Comparison of ENCODE assay signal across 9 cellular contexts in genomic region chr2:61905372-61906186, GRCh38. TPM values are rescaled to one million over a fixed set of nuclear protein-coding genes. Genes with fewer than 3 reads are reported as not detected.
A peak's percentile ranks its signal among the peaks of the same experiment; 100 is the strongest.
DNase-seq lines count a peak whose midpoint lies in the region; ATAC-seq, FAIRE-seq and TF ChIP-seq lines count a peak whose summit lies in the region.
"Had no signal": no experiment of that assay in that cellular context is flagged by ENCODE, and none has a peak within 500 bp of the region (broad histone marks: within the 10 kb centered on the region; RNA-seq: fewer than 3 reads in every experiment).

Gene COMMD1, plus strand, starts transcription at chr2:61905674. Its CDS starts 5 bp downstream, at chr2:61905679.

- no peaks in the 10 kb centered on the region for H3K9me3 ChIP-seq in CD4-positive, alpha-beta T cell (ENCODE audit: control insufficient read depth, low read length)
- H3K9me3 ChIP-seq in H1 (ENCODE audit: insufficient read depth in 2 of 2, low read depth in 1 of 2, low read length in 1 of 2) (no peaks in the 10 kb centered on the region), mesodermal cell (ENCODE audit: control insufficient read depth, low read length) (no peaks in the 10 kb centered on the region)

- no peak within 1 kb of the TSS for H4K91ac ChIP-seq in H1 (replicated peaks; ENCODE audit: insufficient read length, low read length)

- intact Hi-C loops in CD4-positive, alpha-beta T cell (cut with DNase I, micrococcal nuclease), result loop anchor here (2.0 to 10.0 kb wide), 4 partner anchors 17 to 802 kb away; partner anchors contain the start of genes B3GNT2 (in 2 of the 2), CCT4 (in 1 of the 2) and EHBP1 (in 1 of the 2)

- H3K18ac ChIP-seq in H1 (ENCODE audit: extremely low read depth, low read length), result 0 out of 2 replicates have a peak within 1 kb of the TSS, but pooled peaks have one; percentile 79

- CTCF ChIA-PET in CD4-positive, alpha-beta T cell (lab: Charles Lee), result interaction anchor here (1.0 to 1.3 kb wide), 2 partner anchors 15 to 52 kb away, joined by 3 read pairs; partner anchors contain the start of gene FAM161A
- CTCF ChIA-PET in activated CD8-positive, alpha-beta memory T cell treated with anti-CD3 and anti-CD28 coated beads, Interleukin-2, amount 10 ng/mL, durations not matched to agents 7 days and 5 days (lab: Charles Lee), result interaction anchor here (1.0 to 1.5 kb wide), 3 partner anchors 11 to 518 kb away, joined by 3 to 5 read pairs (median 5); no protein-coding TSS in a partner anchor
- CTCF ChIA-PET in H1 (lab: Charles Lee; ENCODE audit: partially characterized antibody), result interaction anchor here (0.8 to 1.2 kb wide), 3 partner anchors 12 to 111 kb away, joined by 3 read pairs; no protein-coding TSS in a partner anchor

- H2BK120ac ChIP-seq in H1 (replicated peaks; ENCODE audit: low read depth, low read length), result no peak within 1 kb of the TSS

- H2AFZ ChIP-seq in H1 (ENCODE audit: low read length), result peak within 1 kb of the TSS; percentile 91

- H3K27ac ChIP-seq in CD4-positive, alpha-beta T cell (ENCODE audit: low read depth, low read length), result peak within 1 kb of the TSS; percentile 38
- H3K27ac ChIP-seq in H1 (ENCODE audit: low read depth, low read length) (no peak within 1 kb of the TSS), mesodermal cell (ENCODE audit: low read depth, low read length, severe bottlenecking) (peak within 1 kb of the TSS; percentile 41)

- H2BK12ac ChIP-seq in H1 (ENCODE audit: low read depth, low read length), result no peak within 1 kb of the TSS

- no peak within 1 kb of the TSS for H2BK5ac ChIP-seq in H1 (ENCODE audit: low read depth, low read length)

- peak within 1 kb of the TSS; percentile 73 to 94 (median 92) for H3K4me3 ChIP-seq in H1 (ENCODE audit: extremely low read depth in 1 of 4, insufficient read depth in 2 of 4, low read depth in 3 of 4, low read length in 4 of 4)
- H3K4me3 ChIP-seq in mesodermal cell (ENCODE audit: extremely low read depth, insufficient read depth, low read length, poor library complexity, severe bottlenecking), result peak within 1 kb of the TSS; percentile 90

- peaks cover 5% of the 10 kb centered on the region; the same call in 1 of the 2 replicates for H3K23me2 ChIP-seq in H1 (ENCODE audit: low read depth, low read length)

- H3K56ac ChIP-seq in H1 (replicated peaks; ENCODE audit: insufficient read length, low read depth, low read length), result peak within 1 kb of the TSS; percentile 27

- no peak within 1 kb of the TSS for H2BK15ac ChIP-seq in H1 (ENCODE audit: low read length)

- peak within 1 kb of the TSS; percentile 96 for H3K4me3 Mint-ChIP-seq in CD4-positive, alpha-beta T cell
- H3K4me3 Mint-ChIP-seq in activated CD8-positive, alpha-beta memory T cell treated with anti-CD3 and anti-CD28 coated beads, Interleukin-2, amount 10 ng/mL, durations not matched to agents 7 days and 5 days, result peak within 1 kb of the TSS; percentile 94

- ATAC-seq in CD4-positive, alpha-beta T cell (ENCODE audit: poor library complexity), result peak; percentile 97
- ATAC-seq in GM19395 (IDR thresholded peaks at IDR 0.05; ENCODE audit: unreplicated experiment) (peak; percentile 99), HG03521 (IDR thresholded peaks at IDR 0.05; ENCODE audit: unreplicated experiment) (peak; percentile 98)
- ATAC-seq in activated CD8-positive, alpha-beta memory T cell treated with anti-CD3 and anti-CD28 coated beads, Interleukin-2, amount 10 ng/mL, durations not matched to agents 7 days and 5 days, result peak; percentile 99

- no peak within 1 kb of the TSS for H3K14ac ChIP-seq in H1 (ENCODE audit: insufficient read length)

- FAIRE-seq in H1 (lab: Jason Lieb, UNC), result no peak
- FAIRE-seq: islet of Langerhans had no signal

- peaks cover 22% of the 10 kb centered on the region for H3K4me1 Mint-ChIP-seq in CD4-positive, alpha-beta T cell (ENCODE audit: low read depth)
- peaks cover 24% of the 10 kb centered on the region for H3K4me1 Mint-ChIP-seq in activated CD8-positive, alpha-beta memory T cell treated with anti-CD3 and anti-CD28 coated beads, Interleukin-2, amount 10 ng/mL, durations not matched to agents 7 days and 5 days

- TF ChIP-seq RAD21 in H1 (IDR thresholded peaks at IDR 0.05 in 1 of 2, conservative IDR thresholded peaks at IDR 0.05 in 1 of 2; ENCODE audit: low read depth in 2 of 2, low read length in 2 of 2), result 0 out of 4 replicates have a peak, but pooled peaks of 1 of the 2 experiments have one; percentile 10

- no peaks in the 10 kb centered on the region for H3K79me2 ChIP-seq in H1 (ENCODE audit: control insufficient read depth in 1 of 2, insufficient read depth in 2 of 2, low read length in 2 of 2)

- no peaks in the 10 kb centered on the region for H4K20me1 ChIP-seq in H1 (replicated peaks in 1 of 2; ENCODE audit: control insufficient read depth in 1 of 2, insufficient read depth in 2 of 2, low read length in 2 of 2)

- H3K79me1 ChIP-seq in H1 (ENCODE audit: low read depth, low read length), result no peaks in the 10 kb centered on the region

- H3K36me3 ChIP-seq in H1 (ENCODE audit: control insufficient read depth in 2 of 4, insufficient read depth in 4 of 4, low read length in 3 of 4) (no peaks in the 10 kb centered on the region), mesodermal cell (ENCODE audit: control insufficient read depth, insufficient read depth, low read length) (no peaks in the 10 kb centered on the region)

- no peaks in the 10 kb centered on the region for H3K4me1 ChIP-seq in H1 (replicated peaks in 1 of 4; ENCODE audit: control insufficient read depth in 3 of 4, insufficient read depth in 4 of 4, low read length in 3 of 4)
- no peaks in the 10 kb centered on the region for H3K4me1 ChIP-seq in mesodermal cell (ENCODE audit: control insufficient read depth, insufficient read depth, low read length, poor library complexity, severe bottlenecking)

- TF ChIP-seq CTCF in CD4-positive, alpha-beta T cell (IDR thresholded peaks at IDR 0.05), result no peak
- TF ChIP-seq CTCF in H1 (IDR thresholded peaks at IDR 0.05; ENCODE audit: control extremely low read depth in 1 of 3, insufficient read depth in 1 of 3, low read depth in 1 of 3, low read length in 3 of 3), result no peak

- peak within 1 kb of the TSS in 3 of 4 experiments; percentile 70 to 72 (median 72); a peak in 6 of 7 replicates for H3K9ac ChIP-seq in H1 (replicated peaks in 1 of 4; ENCODE audit: extremely low read depth in 1 of 4, low read depth in 3 of 4, low read length in 3 of 4)

- H3K4me2 ChIP-seq in H1 (ENCODE audit: insufficient read depth in 1 of 2, low read depth in 2 of 2, low read length in 2 of 2), result peak within 1 kb of the TSS; percentile 75 to 77

- no peaks in the 10 kb centered on the region for H3K9me3 Mint-ChIP-seq in CD4-positive, alpha-beta T cell
- no peaks in the 10 kb centered on the region for H3K9me3 Mint-ChIP-seq in activated CD8-positive, alpha-beta memory T cell treated with anti-CD3 and anti-CD28 coated beads, Interleukin-2, amount 10 ng/mL, durations not matched to agents 7 days and 5 days (ENCODE audit: low read depth)

- peak within 1 kb of the TSS; percentile 89 for H4K8ac ChIP-seq in H1 (ENCODE audit: extremely low read depth, insufficient read depth, low read length)

- no peaks in the 10 kb centered on the region for H3K27me3 ChIP-seq in CD4-positive, alpha-beta T cell (ENCODE audit: control insufficient read depth, insufficient read depth, low read length)
- no peaks in the 10 kb centered on the region for H3K27me3 ChIP-seq in H1 (replicated peaks in 1 of 4; ENCODE audit: control insufficient read depth in 3 of 4, extremely low read depth in 1 of 4, insufficient read depth in 3 of 4, low read length in 3 of 4)

- H3K36me3 Mint-ChIP-seq in CD4-positive, alpha-beta T cell (ENCODE audit: low read depth), result peaks cover 5% of the 10 kb centered on the region
- H3K36me3 Mint-ChIP-seq in activated CD8-positive, alpha-beta memory T cell treated with anti-CD3 and anti-CD28 coated beads, Interleukin-2, amount 10 ng/mL, durations not matched to agents 7 days and 5 days, result no peaks in the 10 kb centered on the region

- POLR2A ChIA-PET in CD4-positive, alpha-beta T cell (lab: Charles Lee), result interaction anchor here (0.5 to 1.5 kb wide), 4 partner anchors 19 to 142 kb away, joined by 3 to 5 read pairs (median 4); no protein-coding TSS in a partner anchor
- POLR2A ChIA-PET in H1 (lab: Charles Lee; ENCODE audit: partially characterized antibody), result interaction anchor here (1.8 kb wide), 1 partner anchor 13 kb away, joined by 4 read pairs; no protein-coding TSS in a partner anchor

- H3K27me3 Mint-ChIP-seq in CD4-positive, alpha-beta T cell, result no peaks in the 10 kb centered on the region
- H3K27me3 Mint-ChIP-seq in activated CD8-positive, alpha-beta memory T cell treated with anti-CD3 and anti-CD28 coated beads, Interleukin-2, amount 10 ng/mL, durations not matched to agents 7 days and 5 days, result no peaks in the 10 kb centered on the region

- peak; percentile 70 to 87 for TF ChIP-seq POLR2A in H1 (IDR thresholded peaks at IDR 0.05; ENCODE audit: control extremely low read depth in 1 of 2, low read depth in 2 of 2, low read length in 2 of 2)

- 4% methylated on average over 33 of the region's 33 CpGs; no CpG with 5 or more reads in 1 of the 2 experiments for WGBS in H1 (ENCODE audit: extremely low coverage in 1 of 2, insufficient coverage in 1 of 2, insufficient read length in 1 of 2, insufficient replicate concordance in 2 of 2, low coverage in 1 of 2, low lambda C conversion rate in 2 of 2, missing lambda C conversion rate in 1 of 2), 2 experiments
- 0 to 2% methylated on average over 25 to 32 of the region's 33 CpGs for WGBS in mesodermal cell (ENCODE audit: insufficient coverage in 2 of 2), 2 experiments

- H3K4ac ChIP-seq in H1 (replicated peaks; ENCODE audit: insufficient read length, low read depth, low read length), result no peak within 1 kb of the TSS

- no peak within 1 kb of the TSS for H2AK5ac ChIP-seq in H1 (ENCODE audit: low read depth, low read length)

- no peak within 1 kb of the TSS for H3K23ac ChIP-seq in H1 (ENCODE audit: insufficient read length)

- H2BK20ac ChIP-seq in H1 (ENCODE audit: low read length), result no peak within 1 kb of the TSS

- peak; percentile 60 to 83 (median 72) for DNase-seq in CD4-positive, alpha-beta T cell
- DNase-seq in NOMO-1 treated with DMSO at 0.1 percent for 48 hours (lab: John Stamatoyannopoulos, UW; ENCODE audit: unreplicated experiment) (peak; percentile 64), H1 (ENCODE audit: low read depth in 1 of 2, low spot score in 2 of 2) (peak in 1 of 2 experiments; percentile 86)
- DNase-seq in activated CD8-positive, alpha-beta memory T cell treated with anti-CD3 and anti-CD28 coated beads, Interleukin-2, amount 10 ng/mL, durations not matched to agents 7 days and 5 days, result peak; percentile 91
- peak; percentile 65 for DNase-seq in stimulated activated CD8-positive, alpha-beta memory T cell treated with anti-CD3 and anti-CD28 coated beads, Interleukin-15, amount 100 ng/mL, for 4 hours (ENCODE audit: low read depth in 2 of 2)

- H3K27ac Mint-ChIP-seq in CD4-positive, alpha-beta T cell, result peak within 1 kb of the TSS; percentile 88
- H3K27ac Mint-ChIP-seq in activated CD8-positive, alpha-beta memory T cell treated with anti-CD3 and anti-CD28 coated beads, Interleukin-2, amount 10 ng/mL, durations not matched to agents 7 days and 5 days, result peak within 1 kb of the TSS; percentile 84

- peak within 1 kb of the TSS; percentile 41 for H4K5ac ChIP-seq in H1 (ENCODE audit: insufficient read length, low read depth, low read length)

- TF ChIP-seq EP300 in H1 (IDR thresholded peaks at IDR 0.05; ENCODE audit: borderline replicate concordance in 1 of 2, low read depth in 2 of 2, low read length in 2 of 2), result peak in 1 of 2 experiments; percentile 55; a peak in 1 of 3 replicates

RNA-seq across cellular contexts. Expression of gene COMMD1, which starts in this region (rescaled TPM):
- total RNA-seq in CD4-positive, alpha-beta T cell, result 10 to 100 TPM; 11.5 to 13.2 TPM
- 10 to 100 TPM; 27.4 to 33.0 TPM for total RNA-seq in activated CD8-positive, alpha-beta memory T cell treated with anti-CD3 and anti-CD28 coated beads, Interleukin-2, amount 10 ng/mL, durations not matched to agents 7 days and 5 days
- total RNA-seq in H1 (2021; fragmentation: NEBNext Ultra II Directional; extraction: Animal tissue kit (Norgen Biotek cat#: 25700)), result 23.5 and 27.8 TPM in 2 replicates
- polyA plus RNA-seq in H1 (2011; rRNA removed), result 28.3 and 32.0 TPM in 2 replicates
- 26.2 TPM for polyA plus RNA-seq in H1 (2011; cell fraction: cytosol; rRNA removed)
- polyA plus RNA-seq in H1 (2011; cell fraction: nucleus; rRNA removed), result 13.8 TPM
- 29.1 to 43.4 TPM (median 38.1 TPM) in 4 replicates for polyA plus RNA-seq in H1 (2012, experiment 1 of 2)
- 86.7 TPM for polyA plus RNA-seq in H1 (2012, experiment 2 of 2)
- 30.4 TPM for polyA plus RNA-seq in H1 (2013, experiment 1 of 2)
- 33.5 TPM for polyA plus RNA-seq in H1 (2013, experiment 2 of 2)
- 14.3 and 14.4 TPM in 2 replicates for polyA minus RNA-seq in H1 (2011; rRNA and poly(A)+ RNA removed)
- polyA minus RNA-seq in H1 (2011; cell fraction: cytosol; rRNA and poly(A)+ RNA removed), result 5.8 TPM
- 16.6 TPM for polyA minus RNA-seq in H1 (2011; cell fraction: nucleus; rRNA and poly(A)+ RNA removed)
- polyA plus RNA-seq in mesodermal cell (2013, experiment 1 of 2), result 49.8 TPM
- 42.0 TPM for polyA plus RNA-seq in mesodermal cell (2013, experiment 2 of 2)
